Comparison of ENCODE assay signal across 18 cellular contexts in the genomic region with DNA sequence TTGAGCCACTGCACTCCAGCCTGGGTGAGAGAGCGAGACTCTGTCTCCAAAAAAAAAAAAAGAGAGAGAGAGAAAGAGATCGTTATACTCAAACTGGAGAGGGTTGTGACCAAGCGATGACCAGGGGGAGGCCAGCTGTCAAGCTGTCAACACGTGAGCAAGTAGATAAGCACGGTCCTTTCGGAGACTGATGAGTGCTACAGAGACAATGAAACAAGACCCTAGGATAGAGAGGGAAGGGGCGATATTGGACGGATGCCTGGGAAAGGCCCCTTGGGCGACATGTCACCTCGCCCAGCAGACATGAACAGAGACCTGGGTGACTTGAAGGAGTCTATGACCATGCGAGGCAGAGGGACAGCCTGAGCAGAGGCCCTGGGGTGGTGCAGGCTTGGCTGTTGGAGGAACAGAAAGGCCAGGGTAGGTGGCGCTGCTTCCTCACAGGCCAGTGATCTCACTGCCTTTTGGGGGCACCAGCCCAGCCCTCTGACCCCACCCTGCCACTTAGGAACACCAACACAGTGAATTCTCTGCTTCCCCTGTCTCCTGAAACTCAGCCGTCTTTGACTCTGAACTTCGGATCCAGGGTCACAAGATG.
"Had no signal": no experiment of that assay in that cellular context is flagged by ENCODE, and none has a peak within 500 bp of the region (broad histone marks: within the 10 kb centered on the region; RNA-seq: fewer than 3 reads in every experiment).

No MANE protein-coding gene starts in this region.

- FAIRE-seq: endometrium, urothelium cell line had no signal

- H3K27ac ChIP-seq: brain microvascular endothelial cell, colonic mucosa, gastrocnemius medialis, heart right ventricle, tibial nerve had no signal

- H3K4me3 ChIP-seq: colonic mucosa, gastrocnemius medialis, heart right ventricle, tibial nerve had no signal

- DNase-seq: activated CD4-positive, alpha-beta T cell treated with anti-CD3 and anti-CD28 coated beads, Interleukin-2, amount 10 ng/mL, durations not matched to agents 7 days and 5 days; activated CD8-positive, alpha-beta T cell treated with anti-CD3 and anti-CD28 coated beads, Interleukin-2, amount 10 ng/mL, durations not matched to agents 7 days and 5 days; activated naive CD4-positive, alpha-beta T cell treated with anti-CD3 and anti-CD28 coated beads for 36 hours; activated T-cell treated with anti-CD3 and anti-CD28 coated beads, Interleukin-2, amount 50 U/mL, for 24 hours; aorta; brain microvascular endothelial cell; colonic mucosa; gastrocnemius medialis; heart right ventricle; left ventricle myocardium superior; stimulated activated CD4-positive, alpha-beta T cell treated with anti-CD3 and anti-CD28 coated beads, Interleukin-12 subunit alpha, Interleukin-12 subunit beta, amount 100 ng/mL, for 4 hours; stimulated activated CD4-positive, alpha-beta T cell treated with anti-CD3 and anti-CD28 coated beads, Interleukin-1b, Interleukin-23, amount 100 ng/mL, for 48 hours; stimulated activated naive CD4-positive, alpha-beta T cell treated with Interleukin-2 at 50 U/mL for 16 hours; T-helper 9 cell had no signal

- H3K4me1 ChIP-seq: colonic mucosa, gastrocnemius medialis, tibial nerve had no signal

- H3K9me3 ChIP-seq: colonic mucosa, gastrocnemius medialis, heart right ventricle, tibial nerve had no signal

- H3K36me3 ChIP-seq: brain microvascular endothelial cell, colonic mucosa, gastrocnemius medialis, heart right ventricle, tibial nerve had no signal

- ATAC-seq: activated CD4-positive, CD25-positive, alpha-beta regulatory T cell treated with anti-CD3 and anti-CD28 coated beads, Interleukin-2, amount 50 U/mL, for 24 hours; activated CD8-positive, alpha-beta T cell treated with anti-CD3 and anti-CD28 coated beads, Interleukin-2, amount 10 ng/mL, durations not matched to agents 7 days and 5 days; gastrocnemius medialis; heart right ventricle; left ventricle myocardium superior had no signal
